ENCODE assay signal across 10 cellular contexts in the genomic region with DNA sequence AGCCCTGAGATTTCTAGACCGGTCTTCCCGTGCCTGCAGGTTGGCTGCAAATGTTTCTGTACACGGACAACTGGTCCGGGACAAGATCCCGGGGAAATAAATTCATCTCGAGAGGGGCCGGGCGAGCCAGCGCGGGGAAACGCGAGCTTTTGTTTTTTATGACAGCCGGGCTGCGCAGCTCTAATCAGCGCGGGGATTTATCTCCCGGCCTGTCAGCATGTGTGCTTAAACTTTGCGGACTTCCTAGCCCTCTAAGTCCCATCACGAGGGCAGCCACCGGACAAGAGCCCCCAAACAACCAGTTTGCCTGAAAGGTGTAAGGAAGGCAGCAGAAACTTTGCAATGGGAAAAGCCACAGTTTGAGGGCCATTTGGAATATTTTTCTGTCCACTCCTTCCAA. TPM values are rescaled to one million over a fixed set of nuclear protein-coding genes. Genes with fewer than 3 reads are reported as not detected.
DNase-seq lines count a peak whose midpoint lies in the region; ATAC-seq and TF ChIP-seq lines count a peak whose summit lies in the region.
"Had no signal": no experiment of that assay in that cellular context is flagged by ENCODE, and none has a peak within 500 bp of the region (broad histone marks: within the 10 kb centered on the region; RNA-seq: fewer than 3 reads in every experiment).

No MANE protein-coding gene starts in this region.

- H3K27me3 ChIP-seq in skeletal muscle satellite cell (ENCODE audit: control insufficient read depth, insufficient read depth, low read length): no peaks in the 10 kb centered on the region

- H3K4me3 ChIP-seq in cardiac fibroblast (replicated peaks in 1 of 2; ENCODE audit: low read depth in 2 of 2, low read length in 2 of 2): peak overlapping the region; percentile 83 to 90
- H3K4me3 ChIP-seq in skeletal muscle satellite cell (ENCODE audit: low read length): peak overlapping the region; percentile 79

- ATAC-seq in GM19035 (IDR thresholded peaks at IDR 0.05; ENCODE audit: unreplicated experiment) (no peak), GM21619 (IDR thresholded peaks at IDR 0.05; ENCODE audit: unreplicated experiment) (no peak)
- ATAC-seq: activated CD8-positive, alpha-beta T cell treated with anti-CD3 and anti-CD28 coated beads, Interleukin-2, amount 10 ng/mL, durations not matched to agents 7 days and 5 days had no signal

- TF ChIP-seq CTCF in cardiac fibroblast (IDR thresholded peaks at IDR 0.05; ENCODE audit: low read depth, low read length): no peak

- peaks cover 22% of the 10 kb centered on the region for H3K36me3 ChIP-seq in skeletal muscle satellite cell (ENCODE audit: insufficient read depth, low read length)

- DNase-seq in GM04503 (ENCODE audit: low read depth): peak; percentile 20
- peak; percentile 60 to 61 for DNase-seq in cardiac fibroblast (ENCODE audit: low read depth in 2 of 2)
- DNase-seq in kidney glomerular epithelial cell (lab: John Stamatoyannopoulos, UW): peak; percentile 21
- DNase-seq in activated T-cell treated with anti-CD3 and anti-CD28 coated beads, Interleukin-2, amount 50 U/mL, for 1 hour: no peak
- no peak for DNase-seq in SW 1271 (lab: John Stamatoyannopoulos, UW)
- DNase-seq: activated CD8-positive, alpha-beta T cell treated with anti-CD3 and anti-CD28 coated beads, Interleukin-2, amount 10 ng/mL, durations not matched to agents 7 days and 5 days; Karpas-422 had no signal

- peak overlapping the region; percentile 94 for H3K9ac ChIP-seq in skeletal muscle satellite cell (ENCODE audit: low read depth, low read length)

- peaks cover 5% of the 10 kb centered on the region for H3K4me1 ChIP-seq in skeletal muscle satellite cell (ENCODE audit: control insufficient read depth, insufficient read depth, low read length)

- no peaks in the 10 kb centered on the region for H3K9me3 ChIP-seq in skeletal muscle satellite cell (replicated peaks; ENCODE audit: low read length)

- H3K4me2 ChIP-seq in skeletal muscle satellite cell (ENCODE audit: low read length): peak overlapping the region; percentile 96

RNA-seq across cellular contexts. Expression of a gene that starts 5.8 kb away (rescaled TPM):
- 9.9 and 17.7 TPM in 2 replicates for total RNA-seq in skeletal muscle satellite cell (2012; rRNA removed)
- total RNA-seq: activated CD8-positive, alpha-beta T cell treated with anti-CD3 and anti-CD28 coated beads, Interleukin-2, amount 10 ng/mL, durations not matched to agents 7 days and 5 days had no signal

Comparison
In these comparisons a context has a peak if more than half of its experiments do, and no peak if none do; other contexts are left out.
1. DNase-seq: peak in GM04503 (single experiment), cardiac fibroblast (2 of 2) and kidney glomerular epithelial cell (single experiment); none in activated T-cell treated with anti-CD3 and anti-CD28 coated beads, Interleukin-2, amount 50 U/mL, for 1 hour (single experiment) and SW 1271 (0 of 2).